1 cellular context compared by ENCODE assay signal in genomic region chr6:106547053-106547414, GRCh38.
TF ChIP-seq lines count a peak whose summit lies in the region.

No MANE protein-coding gene starts in this region.

TF ChIP-seq in GM23338, 12 proteins besides CTCF, POLR2A, EP300 and RAD21 (continued from another document):
- TF ChIP-seq, protein P1, sequence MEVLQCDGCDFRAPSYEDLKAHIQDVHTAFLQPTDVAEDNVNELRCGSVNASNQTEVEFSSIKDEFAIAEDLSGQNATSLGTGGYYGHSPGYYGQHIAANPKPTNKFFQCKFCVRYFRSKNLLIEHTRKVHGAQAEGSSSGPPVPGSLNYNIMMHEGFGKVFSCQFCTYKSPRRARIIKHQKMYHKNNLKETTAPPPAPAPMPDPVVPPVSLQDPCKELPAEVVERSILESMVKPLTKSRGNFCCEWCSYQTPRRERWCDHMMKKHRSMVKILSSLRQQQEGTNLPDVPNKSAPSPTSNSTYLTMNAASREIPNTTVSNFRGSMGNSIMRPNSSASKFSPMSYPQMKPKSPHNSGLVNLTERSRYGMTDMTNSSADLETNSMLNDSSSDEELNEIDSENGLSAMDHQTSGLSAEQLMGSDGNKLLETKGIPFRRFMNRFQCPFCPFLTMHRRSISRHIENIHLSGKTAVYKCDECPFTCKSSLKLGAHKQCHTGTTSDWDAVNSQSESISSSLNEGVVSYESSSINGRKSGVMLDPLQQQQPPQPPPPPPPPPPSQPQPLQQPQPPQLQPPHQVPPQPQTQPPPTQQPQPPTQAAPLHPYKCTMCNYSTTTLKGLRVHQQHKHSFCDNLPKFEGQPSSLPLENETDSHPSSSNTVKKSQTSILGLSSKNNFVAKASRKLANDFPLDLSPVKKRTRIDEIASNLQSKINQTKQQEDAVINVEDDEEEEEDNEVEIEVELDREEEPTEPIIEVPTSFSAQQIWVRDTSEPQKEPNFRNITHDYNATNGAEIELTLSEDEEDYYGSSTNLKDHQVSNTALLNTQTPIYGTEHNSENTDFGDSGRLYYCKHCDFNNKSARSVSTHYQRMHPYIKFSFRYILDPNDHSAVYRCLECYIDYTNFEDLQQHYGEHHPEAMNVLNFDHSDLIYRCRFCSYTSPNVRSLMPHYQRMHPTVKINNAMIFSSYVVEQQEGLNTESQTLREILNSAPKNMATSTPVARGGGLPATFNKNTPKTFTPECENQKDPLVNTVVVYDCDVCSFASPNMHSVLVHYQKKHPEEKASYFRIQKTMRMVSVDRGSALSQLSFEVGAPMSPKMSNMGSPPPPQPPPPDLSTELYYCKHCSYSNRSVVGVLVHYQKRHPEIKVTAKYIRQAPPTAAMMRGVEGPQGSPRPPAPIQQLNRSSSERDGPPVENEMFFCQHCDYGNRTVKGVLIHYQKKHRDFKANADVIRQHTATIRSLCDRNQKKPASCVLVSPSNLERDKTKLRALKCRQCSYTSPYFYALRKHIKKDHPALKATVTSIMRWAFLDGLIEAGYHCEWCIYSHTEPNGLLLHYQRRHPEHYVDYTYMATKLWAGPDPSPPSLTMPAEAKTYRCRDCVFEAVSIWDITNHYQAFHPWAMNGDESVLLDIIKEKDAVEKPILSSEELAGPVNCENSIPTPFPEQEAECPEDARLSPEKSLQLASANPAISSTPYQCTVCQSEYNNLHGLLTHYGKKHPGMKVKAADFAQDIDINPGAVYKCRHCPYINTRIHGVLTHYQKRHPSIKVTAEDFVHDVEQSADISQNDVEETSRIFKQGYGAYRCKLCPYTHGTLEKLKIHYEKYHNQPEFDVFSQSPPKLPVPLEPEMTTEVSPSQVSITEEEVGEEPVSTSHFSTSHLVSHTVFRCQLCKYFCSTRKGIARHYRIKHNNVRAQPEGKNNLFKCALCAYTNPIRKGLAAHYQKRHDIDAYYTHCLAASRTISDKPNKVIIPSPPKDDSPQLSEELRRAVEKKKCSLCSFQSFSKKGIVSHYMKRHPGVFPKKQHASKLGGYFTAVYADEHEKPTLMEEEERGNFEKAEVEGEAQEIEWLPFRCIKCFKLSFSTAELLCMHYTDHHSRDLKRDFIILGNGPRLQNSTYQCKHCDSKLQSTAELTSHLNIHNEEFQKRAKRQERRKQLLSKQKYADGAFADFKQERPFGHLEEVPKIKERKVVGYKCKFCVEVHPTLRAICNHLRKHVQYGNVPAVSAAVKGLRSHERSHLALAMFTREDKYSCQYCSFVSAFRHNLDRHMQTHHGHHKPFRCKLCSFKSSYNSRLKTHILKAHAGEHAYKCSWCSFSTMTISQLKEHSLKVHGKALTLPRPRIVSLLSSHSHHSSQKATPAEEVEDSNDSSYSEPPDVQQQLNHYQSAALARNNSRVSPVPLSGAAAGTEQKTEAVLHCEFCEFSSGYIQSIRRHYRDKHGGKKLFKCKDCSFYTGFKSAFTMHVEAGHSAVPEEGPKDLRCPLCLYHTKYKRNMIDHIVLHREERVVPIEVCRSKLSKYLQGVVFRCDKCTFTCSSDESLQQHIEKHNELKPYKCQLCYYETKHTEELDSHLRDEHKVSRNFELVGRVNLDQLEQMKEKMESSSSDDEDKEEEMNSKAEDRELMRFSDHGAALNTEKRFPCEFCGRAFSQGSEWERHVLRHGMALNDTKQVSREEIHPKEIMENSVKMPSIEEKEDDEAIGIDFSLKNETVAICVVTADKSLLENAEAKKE (CRISPR knock-in tag; IDR thresholded peaks at IDR 0.05) = no peak
- TF ChIP-seq, protein P2, sequence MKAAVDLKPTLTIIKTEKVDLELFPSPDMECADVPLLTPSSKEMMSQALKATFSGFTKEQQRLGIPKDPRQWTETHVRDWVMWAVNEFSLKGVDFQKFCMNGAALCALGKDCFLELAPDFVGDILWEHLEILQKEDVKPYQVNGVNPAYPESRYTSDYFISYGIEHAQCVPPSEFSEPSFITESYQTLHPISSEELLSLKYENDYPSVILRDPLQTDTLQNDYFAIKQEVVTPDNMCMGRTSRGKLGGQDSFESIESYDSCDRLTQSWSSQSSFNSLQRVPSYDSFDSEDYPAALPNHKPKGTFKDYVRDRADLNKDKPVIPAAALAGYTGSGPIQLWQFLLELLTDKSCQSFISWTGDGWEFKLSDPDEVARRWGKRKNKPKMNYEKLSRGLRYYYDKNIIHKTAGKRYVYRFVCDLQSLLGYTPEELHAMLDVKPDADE (IDR thresholded peaks at IDR 0.05) = no peak
